ENCODE assay signal across 20 cellular contexts in genomic region chr3:131608741-131609140, GRCh38.
DNase-seq lines count a peak whose midpoint lies in the region; ATAC-seq, FAIRE-seq and TF ChIP-seq lines count a peak whose summit lies in the region.
"Had no signal": no experiment of that assay in that cellular context is flagged by ENCODE, and none has a peak within 500 bp of the region (broad histone marks: within the 10 kb centered on the region; RNA-seq: fewer than 3 reads in every experiment).

No MANE protein-coding gene starts in this region.

- H3K36me3 Mint-ChIP-seq in CD8-positive, alpha-beta memory T cell: no peaks in the 10 kb centered on the region
- H3K36me3 Mint-ChIP-seq: CD4-positive, alpha-beta memory T cell had no signal

- no peak for ATAC-seq in GM18505 (IDR thresholded peaks at IDR 0.05; ENCODE audit: unreplicated experiment)

- H3K9me3 ChIP-seq in CD8-positive, alpha-beta memory T cell (ENCODE audit: low read length): no peaks in the 10 kb centered on the region
- H3K9me3 ChIP-seq: BLaER1 treated with 17β-estradiol and CSF1 and Interleukin-3, amounts not matched to agents 10 nM and 100 nM; SK-N-SH had no signal

- H3K9me3 Mint-ChIP-seq in CD8-positive, alpha-beta memory T cell: no peaks in the 10 kb centered on the region
- H3K9me3 Mint-ChIP-seq: CD4-positive, alpha-beta memory T cell had no signal

- peaks cover 6 to 17% of the 10 kb centered on the region in 2 donors for H3K27me3 Mint-ChIP-seq in CD8-positive, alpha-beta memory T cell

- DNase-seq in GM03348 (ENCODE audit: low spot score) (peak; percentile 31), NCI-H226 (peak; percentile 57), fibroblast of pulmonary artery (ENCODE audit: low read depth) (peak; percentile 3), renal cortical epithelial cell (ENCODE audit: low read depth) (peak; percentile 17), D721Med (ENCODE audit: insufficient read length, low spot score) (no peak)
- DNase-seq in CD8-positive, alpha-beta memory T cell: no peak
- no peak for DNase-seq in activated CD4-positive, alpha-beta T cell treated with anti-CD3 and anti-CD28 coated beads, Interleukin-2, amount 50 U/mL, for 1 hour
- DNase-seq: CD4-positive, alpha-beta memory T cell; IMR-90; MV-4-11; NCI-H1105 treated with DMSO at 0.1 percent for 48 hours; NCI-H187 treated with DMSO at 0.1 percent for 48 hours; NCI-H510A; SIG-M5; SK-N-SH had no signal

- POLR2A ChIA-PET in CD8-positive, alpha-beta memory T cell (lab: Charles Lee): no interaction called here

- CTCF ChIA-PET in CD8-positive, alpha-beta memory T cell (lab: Charles Lee): no interaction called here

- FAIRE-seq in D721Med (lab: Jason Lieb, UNC): no peak
- FAIRE-seq: GM12878, GM19239, H1 had no signal

- H3K4me1 ChIP-seq in CD8-positive, alpha-beta memory T cell (ENCODE audit: insufficient read depth, low read length): no peaks in the 10 kb centered on the region

- H3K27me3 ChIP-seq in CD8-positive, alpha-beta memory T cell (ENCODE audit: insufficient read depth, low read length, poor library complexity, severe bottlenecking): no peaks in the 10 kb centered on the region
- H3K27me3 ChIP-seq: BLaER1 treated with 17β-estradiol and CSF1 and Interleukin-3, amounts not matched to agents 10 nM and 100 nM had no signal

- no peak for TF ChIP-seq CTCF in fibroblast of pulmonary artery (IDR thresholded peaks at IDR 0.05; ENCODE audit: low read length, missing control alignments)
- TF ChIP-seq CTCF in D721Med (IDR thresholded peaks at IDR 0.05; ENCODE audit: insufficient read depth, missing control alignments): no peak

- H3K27ac Mint-ChIP-seq in CD8-positive, alpha-beta memory T cell: no peak overlapping the region
- H3K27ac Mint-ChIP-seq: CD4-positive, alpha-beta memory T cell had no signal

- H3K4me3 ChIP-seq in fibroblast of pulmonary artery (replicated peaks; ENCODE audit: low read depth, low read length): no peak overlapping the region
- no peak overlapping the region for H3K4me3 ChIP-seq in CD8-positive, alpha-beta memory T cell (ENCODE audit: low read length)
- H3K4me3 ChIP-seq: BLaER1 treated with 17β-estradiol and CSF1 and Interleukin-3, amounts not matched to agents 10 nM and 100 nM; GM12878 had no signal

- TF ChIP-seq POLR2A in GM18505 (IDR thresholded peaks at IDR 0.05; ENCODE audit: borderline replicate concordance, extremely low read depth, insufficient read depth, insufficient read length): no peak

- no peaks in the 10 kb centered on the region for H3K36me3 ChIP-seq in CD8-positive, alpha-beta memory T cell (ENCODE audit: insufficient read depth, low read length)
- H3K36me3 ChIP-seq: BLaER1 treated with 17β-estradiol and CSF1 and Interleukin-3, amounts not matched to agents 10 nM and 100 nM had no signal

- H3K4me1 Mint-ChIP-seq in CD8-positive, alpha-beta memory T cell: no peaks in the 10 kb centered on the region
- H3K4me1 Mint-ChIP-seq: CD4-positive, alpha-beta memory T cell had no signal

- H3K27ac ChIP-seq in CD8-positive, alpha-beta memory T cell (ENCODE audit: low read depth, low read length): no peak overlapping the region
- H3K27ac ChIP-seq: BLaER1 treated with 17β-estradiol and CSF1 and Interleukin-3, amounts not matched to agents 10 nM and 100 nM had no signal

- no peak overlapping the region for H3K4me3 Mint-ChIP-seq in CD8-positive, alpha-beta memory T cell
- H3K4me3 Mint-ChIP-seq: CD4-positive, alpha-beta memory T cell had no signal

Comparison
In these comparisons a context has a peak if more than half of its experiments do, and no peak if none do; other contexts are left out.
1. DNase-seq: peak in GM03348 (single experiment), NCI-H226 (single experiment), fibroblast of pulmonary artery (single experiment) and renal cortical epithelial cell (single experiment); none in D721Med (single experiment), CD8-positive, alpha-beta memory T cell (0 of 5) and activated CD4-positive, alpha-beta T cell treated with anti-CD3 and anti-CD28 coated beads, Interleukin-2, amount 50 U/mL, for 1 hour (single experiment).